Comparison of ENCODE assay signal across 25 cellular contexts in genomic region chr5:57700072-57700471, GRCh38.
"Had no signal": no experiment of that assay in that cellular context is flagged by ENCODE, and none has a peak within 500 bp of the region (broad histone marks: within the 10 kb centered on the region; RNA-seq: fewer than 3 reads in every experiment).

No MANE protein-coding gene starts in this region.

- H3K27me3 ChIP-seq: brain microvascular endothelial cell, cardiac muscle cell had no signal

- H3K9me3 Mint-ChIP-seq: activated CD4-positive, alpha-beta memory T cell treated with anti-CD3 and anti-CD28 coated beads, Interleukin-2, amount 10 ng/mL, durations not matched to agents 7 days and 5 days; activated naive CD4-positive, alpha-beta T cell treated with anti-CD3 and anti-CD28 coated beads, Interleukin-2, amount 10 ng/mL, durations not matched to agents 7 days and 5 days; activated naive CD8-positive, alpha-beta T cell treated with anti-CD3 and anti-CD28 coated beads for 36 hours; activated T-cell treated with anti-CD3 and anti-CD28 coated beads, Interleukin-2, amount 50 U/mL, for 72 hours; activated T-helper 2 cell treated with anti-CD3 and anti-CD28 coated beads, Interferon-gamma antibody, Interleukin-2, Interleukin-4, amounts not matched to agents 10 μg/mL and 5 μg/mL and 100 μg/mL, durations not matched to agents 14 hours and 24 hours and 36 hours had no signal

- ATAC-seq: activated T-cell treated with anti-CD3 and anti-CD28 coated beads, Interleukin-2, amount 50 U/mL, for 72 hours had no signal

- H3K4me1 Mint-ChIP-seq: activated B cell treated with CpG ODN at 0.5 μM for 24 hours; activated CD4-positive, alpha-beta memory T cell treated with anti-CD3 and anti-CD28 coated beads, Interleukin-2, amount 10 ng/mL, durations not matched to agents 7 days and 5 days; activated naive CD4-positive, alpha-beta T cell treated with anti-CD3 and anti-CD28 coated beads, Interleukin-2, amount 10 ng/mL, durations not matched to agents 7 days and 5 days; activated naive CD8-positive, alpha-beta T cell treated with anti-CD3 and anti-CD28 coated beads for 36 hours had no signal

- H3K27ac Mint-ChIP-seq: activated B cell treated with CpG ODN at 0.5 μM for 24 hours; activated CD4-positive, alpha-beta memory T cell treated with anti-CD3 and anti-CD28 coated beads, Interleukin-2, amount 10 ng/mL, durations not matched to agents 7 days and 5 days; activated naive CD4-positive, alpha-beta T cell treated with anti-CD3 and anti-CD28 coated beads, Interleukin-2, amount 10 ng/mL, durations not matched to agents 7 days and 5 days; activated naive CD8-positive, alpha-beta T cell treated with anti-CD3 and anti-CD28 coated beads for 36 hours; activated T-cell treated with anti-CD3 and anti-CD28 coated beads, Interleukin-2, amount 50 U/mL, for 72 hours; activated T-helper 2 cell treated with anti-CD3 and anti-CD28 coated beads, Interferon-gamma antibody, Interleukin-2, Interleukin-4, amounts not matched to agents 10 μg/mL and 5 μg/mL and 100 μg/mL, durations not matched to agents 14 hours and 24 hours and 36 hours had no signal

- H3K27me3 Mint-ChIP-seq: activated CD4-positive, alpha-beta memory T cell treated with anti-CD3 and anti-CD28 coated beads, Interleukin-2, amount 10 ng/mL, durations not matched to agents 7 days and 5 days; activated naive CD4-positive, alpha-beta T cell treated with anti-CD3 and anti-CD28 coated beads, Interleukin-2, amount 10 ng/mL, durations not matched to agents 7 days and 5 days; activated naive CD8-positive, alpha-beta T cell treated with anti-CD3 and anti-CD28 coated beads for 36 hours had no signal

- H3K27ac ChIP-seq: brain microvascular endothelial cell, cardiac muscle cell, RWPE1 had no signal

- H3K36me3 Mint-ChIP-seq: activated naive CD4-positive, alpha-beta T cell treated with anti-CD3 and anti-CD28 coated beads, Interleukin-2, amount 10 ng/mL, durations not matched to agents 7 days and 5 days; activated naive CD8-positive, alpha-beta T cell treated with anti-CD3 and anti-CD28 coated beads for 36 hours had no signal

- H3K4me3 ChIP-seq: cardiac muscle cell had no signal

- H3K4me3 Mint-ChIP-seq: activated B cell treated with CpG ODN at 0.5 μM for 24 hours; activated CD4-positive, alpha-beta memory T cell treated with anti-CD3 and anti-CD28 coated beads, Interleukin-2, amount 10 ng/mL, durations not matched to agents 7 days and 5 days; activated naive CD4-positive, alpha-beta T cell treated with anti-CD3 and anti-CD28 coated beads, Interleukin-2, amount 10 ng/mL, durations not matched to agents 7 days and 5 days; activated naive CD8-positive, alpha-beta T cell treated with anti-CD3 and anti-CD28 coated beads for 36 hours; activated T-cell treated with anti-CD3 and anti-CD28 coated beads, Interleukin-2, amount 50 U/mL, for 72 hours had no signal

- H3K36me3 ChIP-seq: brain microvascular endothelial cell, cardiac muscle cell had no signal

- DNase-seq: activated B cell treated with CpG ODN at 0.5 μM for 24 hours; activated CD4-positive, alpha-beta memory T cell treated with anti-CD3 and anti-CD28 coated beads, Interleukin-2, amount 10 ng/mL, durations not matched to agents 7 days and 5 days; activated CD4-positive, alpha-beta T cell treated with anti-CD3 and anti-CD28 coated beads for 1 hour; activated CD4-positive, alpha-beta T cell treated with anti-CD3 and anti-CD28 coated beads, Interleukin-2, amount 50 U/mL, for 1 hour; activated gamma-delta T cell treated with Interleukin-2 at 50 U/mL for 16 hours; activated naive CD4-positive, alpha-beta T cell treated with anti-CD3 and anti-CD28 coated beads, Interleukin-2, amount 10 ng/mL, durations not matched to agents 7 days and 5 days; activated naive CD8-positive, alpha-beta T cell treated with anti-CD3 and anti-CD28 coated beads for 36 hours; activated T-cell treated with anti-CD3 and anti-CD28 coated beads for 4 hours; activated T-cell treated with anti-CD3 and anti-CD28 coated beads, Interleukin-2, amount 50 U/mL, for 72 hours; brain microvascular endothelial cell; Karpas-422; MM.1S; NCI-H1105; NCI-H1436; NCI-H1694 treated with DMSO at 0.1 percent for 48 hours; NCI-H2029 treated with DMSO at 0.1 percent for 48 hours; NCI-H510A; NCI-H526 treated with DMSO at 0.1 percent for 48 hours; NCI-H82; SIG-M5; T-helper 2 cell; T1000 had no signal
